Comparison of ENCODE assay signal across 1 cellular context in genomic region chr3:150737874-150738679, GRCh38.
A peak's percentile ranks its signal among the peaks of the same experiment; 100 is the strongest.
TF ChIP-seq lines count a peak whose summit lies in the region.

No MANE protein-coding gene starts in this region.

TF ChIP-seq in HepG2, 621 proteins besides CTCF, POLR2A, EP300 and RAD21 (continued from another document and continues in another):
- TF ChIP-seq NPAS2 (CRISPR knock-in tag; IDR thresholded peaks at IDR 0.05; ENCODE audit: borderline replicate concordance) (no peak), HOXA3 (CRISPR knock-in tag; IDR thresholded peaks at IDR 0.05) (peak; percentile 37; the same call in 1 of the 2 replicates), ZNF263 (CRISPR knock-in tag; IDR thresholded peaks at IDR 0.05) (no peak), SMYD3 (CRISPR knock-in tag; IDR thresholded peaks at IDR 0.05) (no peak), FOSL1 (CRISPR knock-in tag; IDR thresholded peaks at IDR 0.05; ENCODE audit: borderline replicate concordance) (peak; percentile 88; the same call in 1 of the 2 replicates), GTF2F1 (IDR thresholded peaks at IDR 0.05; ENCODE audit: low read length) (no peak), TIGD3 (CRISPR knock-in tag; IDR thresholded peaks at IDR 0.05; ENCODE audit: borderline replicate concordance) (no peak), TCF7L2 (IDR thresholded peaks at IDR 0.05; ENCODE audit: low read depth, low read length) (no peak), EHMT2 (IDR thresholded peaks at IDR 0.05; ENCODE audit: borderline replicate concordance, low read depth, low read length) (0 out of 2 replicates have a peak, but pooled peaks have one; percentile 33), ZSCAN21 (CRISPR knock-in tag; IDR thresholded peaks at IDR 0.05; ENCODE audit: borderline replicate concordance) (no peak), DNMT1 (CRISPR knock-in tag; IDR thresholded peaks at IDR 0.05) (no peak), ZNF704 (CRISPR knock-in tag; IDR thresholded peaks at IDR 0.05; ENCODE audit: borderline replicate concordance) (no peak), ZNF672 (CRISPR knock-in tag; IDR thresholded peaks at IDR 0.05) (no peak), ZSCAN20 (CRISPR knock-in tag; IDR thresholded peaks at IDR 0.05; ENCODE audit: borderline replicate concordance) (no peak), ZMAT3 (CRISPR knock-in tag; conservative IDR thresholded peaks at IDR 0.05) (no peak), LCORL (IDR thresholded peaks at IDR 0.05) (no peak), LCORL (CRISPR knock-in tag; IDR thresholded peaks at IDR 0.05) (no peak), ESRRA (CRISPR knock-in tag; IDR thresholded peaks at IDR 0.05; ENCODE audit: low read depth) (no peak), ZNF558 (CRISPR knock-in tag; IDR thresholded peaks at IDR 0.05; ENCODE audit: borderline replicate concordance) (no peak), FOSL2 (CRISPR knock-in tag; IDR thresholded peaks at IDR 0.05) (peak; percentile 98), NFYB (CRISPR knock-in tag; IDR thresholded peaks at IDR 0.05) (no peak), YEATS4 (CRISPR knock-in tag; IDR thresholded peaks at IDR 0.05; ENCODE audit: borderline replicate concordance) (no peak), ZSCAN9 (CRISPR knock-in tag; IDR thresholded peaks at IDR 0.05; ENCODE audit: borderline replicate concordance) (no peak), TCF12 (IDR thresholded peaks at IDR 0.05) (no peak), TCF12 (CRISPR knock-in tag; IDR thresholded peaks at IDR 0.05) (no peak), ZMAT5 (CRISPR knock-in tag; IDR thresholded peaks at IDR 0.05; ENCODE audit: borderline replicate concordance, low read depth) (no peak), THAP8 (CRISPR knock-in tag; IDR thresholded peaks at IDR 0.05; ENCODE audit: borderline replicate concordance) (no peak), HNF1A (IDR thresholded peaks at IDR 0.05; ENCODE audit: low read depth) (no peak), HNF1A (CRISPR knock-in tag; IDR thresholded peaks at IDR 0.05; ENCODE audit: borderline replicate concordance) (no peak; the same call in 1 of the 2 replicates), ZBED4 (CRISPR knock-in tag; IDR thresholded peaks at IDR 0.05; ENCODE audit: borderline replicate concordance) (peak; percentile 83; the same call in 1 of the 2 replicates), GZF1 (CRISPR knock-in tag; IDR thresholded peaks at IDR 0.05) (no peak; the same call in 1 of the 2 replicates), LRRFIP1 (CRISPR knock-in tag; conservative IDR thresholded peaks at IDR 0.05) (no peak), SRSF9 (IDR thresholded peaks at IDR 0.05; ENCODE audit: borderline replicate concordance, insufficient read depth, low read depth, low read length, poor library complexity, severe bottlenecking) (no peak), RELA (CRISPR knock-in tag; IDR thresholded peaks at IDR 0.05) (no peak), ZNF784 (CRISPR knock-in tag; IDR thresholded peaks at IDR 0.05; ENCODE audit: borderline replicate concordance) (no peak), SNAPC5 (CRISPR knock-in tag; IDR thresholded peaks at IDR 0.05; ENCODE audit: borderline replicate concordance) (no peak), LBX2 (CRISPR knock-in tag; IDR thresholded peaks at IDR 0.05; ENCODE audit: borderline replicate concordance) (no peak), RBM22 (optimal IDR thresholded peaks at IDR 0.05; ENCODE audit: low read length) (peak; percentile 7), CBFB (CRISPR knock-in tag; IDR thresholded peaks at IDR 0.05) (peak; percentile 30; the same call in 1 of the 2 replicates), ZNF24 (IDR thresholded peaks at IDR 0.05) (no peak), NCOA1 (CRISPR knock-in tag; IDR thresholded peaks at IDR 0.05) (no peak), IRF2 (CRISPR knock-in tag; IDR thresholded peaks at IDR 0.05) (0 out of 2 replicates have a peak, but pooled peaks have one; percentile 50), TGIF2 (CRISPR knock-in tag; IDR thresholded peaks at IDR 0.05) (peak; percentile 63; the same call in 1 of the 2 replicates), ZNF883 (CRISPR knock-in tag; IDR thresholded peaks at IDR 0.05; ENCODE audit: not compliant biosample characterization) (no peak), NR0B2 (CRISPR knock-in tag; IDR thresholded peaks at IDR 0.05) (no peak), FOXO1 (CRISPR knock-in tag; IDR thresholded peaks at IDR 0.05) (no peak; the same call in 1 of the 2 replicates), ZNF33B (CRISPR knock-in tag; IDR thresholded peaks at IDR 0.05) (no peak), EEA1 (CRISPR knock-in tag; IDR thresholded peaks at IDR 0.05; ENCODE audit: borderline replicate concordance) (no peak), MTF2 (CRISPR knock-in tag; IDR thresholded peaks at IDR 0.05; ENCODE audit: borderline replicate concordance) (no peak), ETV5 (CRISPR knock-in tag; IDR thresholded peaks at IDR 0.05; ENCODE audit: borderline replicate concordance) (peak; percentile 35; the same call in 1 of the 2 replicates), ZIK1 (CRISPR knock-in tag; IDR thresholded peaks at IDR 0.05; ENCODE audit: borderline replicate concordance, low read depth) (no peak; the same call in 1 of the 2 replicates), ZFAT (CRISPR knock-in tag; conservative IDR thresholded peaks at IDR 0.05) (no peak), ZNF83 (CRISPR knock-in tag; IDR thresholded peaks at IDR 0.05; ENCODE audit: borderline replicate concordance) (no peak), MED1 (CRISPR knock-in tag; IDR thresholded peaks at IDR 0.05) (peak; percentile 75), MZF1 (CRISPR knock-in tag; IDR thresholded peaks at IDR 0.05; ENCODE audit: borderline replicate concordance) (no peak), ZNF577 (CRISPR knock-in tag; IDR thresholded peaks at IDR 0.05; ENCODE audit: borderline replicate concordance, low read depth) (no peak), ZC3H4 (CRISPR knock-in tag; IDR thresholded peaks at IDR 0.05; ENCODE audit: borderline replicate concordance) (no peak)
